In genomic region chr10:33010132-33011037, GRCh38 we compare ENCODE assay signal across 8 cellular contexts. TPM values are rescaled to one million over a fixed set of nuclear protein-coding genes. Genes with fewer than 3 reads are reported as not detected.
DNase-seq lines count a peak whose midpoint lies in the region; ATAC-seq and TF ChIP-seq lines count a peak whose summit lies in the region.

No MANE protein-coding gene starts in this region.

- no peak overlapping the region for H3K4me3 ChIP-seq in cardiac muscle cell

- no peaks in the 10 kb centered on the region for H3K36me3 Mint-ChIP-seq in endothelial cell (ENCODE audit: low read depth, unreplicated experiment)
- H3K36me3 Mint-ChIP-seq in progenitor cell of endocrine pancreas (ENCODE audit: insufficient read depth): no peaks in the 10 kb centered on the region

- DNase-seq in cardiac muscle cell (ENCODE audit: low read depth in 1 of 2, low spot score in 1 of 2): peak; percentile 23 to 88
- no peak for DNase-seq in Right ventricle myocardium superior
- peak; percentile 65 for DNase-seq in RWPE1 (ENCODE audit: low spot score)
- peak; percentile 22 for DNase-seq in endothelial cell (ENCODE audit: low spot score)
- no peak for DNase-seq in progenitor cell of endocrine pancreas (ENCODE audit: low spot score, unreplicated experiment)
- no peak for DNase-seq in cortex of kidney (lab: John Stamatoyannopoulos, UW)
- no peak for DNase-seq in NAMALWA (ENCODE audit: low spot score)
- DNase-seq in left cardiac atrium: no peak

- H3K4me3 Mint-ChIP-seq in endothelial cell (ENCODE audit: unreplicated experiment): no peak overlapping the region
- no peak overlapping the region for H3K4me3 Mint-ChIP-seq in progenitor cell of endocrine pancreas (ENCODE audit: low read depth)

- H3K9me3 ChIP-seq in cardiac muscle cell (ENCODE audit: low read depth): no peaks in the 10 kb centered on the region

- H3K27ac Mint-ChIP-seq in endothelial cell (ENCODE audit: unreplicated experiment) (peak overlapping the region; percentile 19), progenitor cell of endocrine pancreas (no peak overlapping the region)

- intact Hi-C loops in Right ventricle myocardium superior (cut with DNase I): no loop called here
- intact Hi-C loops in left cardiac atrium (cut with DNase I): no loop called here

- no peaks in the 10 kb centered on the region for H3K36me3 ChIP-seq in cardiac muscle cell

- POLR2A ChIA-PET in RWPE1 (lab: Yijun Ruan, JAX; ENCODE audit: low non-redundant PET): interaction anchor here (0.6 kb wide), 1 partner anchor 183 kb away, joined by 3 read pairs; no protein-coding TSS in a partner anchor

- ATAC-seq in Right ventricle myocardium superior (ENCODE audit: poor library complexity) (no peak), left cardiac atrium (no peak)

- CTCF ChIA-PET in RWPE1 (lab: Yijun Ruan, JAX): interaction anchor here (0.6 to 0.9 kb wide), 5 partner anchors 56 to 1989 kb away, joined by 3 to 6 read pairs (median 3); no protein-coding TSS in a partner anchor

- H3K4me1 Mint-ChIP-seq in endothelial cell (ENCODE audit: unreplicated experiment): peaks cover 9% of the 10 kb centered on the region
- H3K4me1 Mint-ChIP-seq in progenitor cell of endocrine pancreas (ENCODE audit: low read depth): peaks cover 22% of the 10 kb centered on the region

- H3K4me1 ChIP-seq in cardiac muscle cell (ENCODE audit: low read depth): peaks cover 6% of the 10 kb centered on the region

- H3K27me3 Mint-ChIP-seq in endothelial cell (ENCODE audit: unreplicated experiment) (no peaks in the 10 kb centered on the region), progenitor cell of endocrine pancreas (peaks cover 4% of the 10 kb centered on the region)

- H3K27me3 ChIP-seq in cardiac muscle cell: no peaks in the 10 kb centered on the region

- no peak overlapping the region for H3K27ac ChIP-seq in cardiac muscle cell
- peak overlapping the region; percentile 79 for H3K27ac ChIP-seq in RWPE1

- TF ChIP-seq CTCF in cardiac muscle cell (IDR thresholded peaks at IDR 0.05; ENCODE audit: low read depth, low read length) (peak; percentile 67), RWPE1 (conservative IDR thresholded peaks at IDR 0.05; ENCODE audit: low read depth) (peak; percentile 74), endothelial cell (IDR thresholded peaks at IDR 0.05; ENCODE audit: unreplicated experiment) (peak; percentile 41), progenitor cell of endocrine pancreas (IDR thresholded peaks at IDR 0.05; ENCODE audit: unreplicated experiment) (peak; percentile 53)

- H3K9me3 Mint-ChIP-seq in endothelial cell (ENCODE audit: unreplicated experiment): no peaks in the 10 kb centered on the region
- no peaks in the 10 kb centered on the region for H3K9me3 Mint-ChIP-seq in progenitor cell of endocrine pancreas (ENCODE audit: low read depth)

RNA-seq across cellular contexts. Expression of gene ITGB1, which starts 52.4 kb away (rescaled TPM):
- total RNA-seq in cardiac muscle cell (490 and 576 TPM in 2 replicates), Right ventricle myocardium superior (458 TPM), endothelial cell (ENCODE audit: unreplicated experiment) (504 TPM), progenitor cell of endocrine pancreas (382 and 384 TPM in 2 replicates), left cardiac atrium (100 to 1,000 TPM; 462 to 660 TPM)
- polyA plus RNA-seq in cardiac muscle cell: 321 and 326 TPM in 2 replicates

Comparison
In these comparisons a context has a peak if more than half of its experiments do, and no peak if none do; other contexts are left out.
1. DNase-seq: peak in cardiac muscle cell (2 of 2), RWPE1 (single experiment) and endothelial cell (single experiment); none in Right ventricle myocardium superior (single experiment), progenitor cell of endocrine pancreas (single experiment), cortex of kidney (single experiment), NAMALWA (single experiment) and left cardiac atrium (single experiment).
2. Peak in every context shown above with its lines, with median percentiles within 50 percentile points of each other: CTCF ChIP-seq.